ENCODE assay signal across 8 cellular contexts in the genomic region with DNA sequence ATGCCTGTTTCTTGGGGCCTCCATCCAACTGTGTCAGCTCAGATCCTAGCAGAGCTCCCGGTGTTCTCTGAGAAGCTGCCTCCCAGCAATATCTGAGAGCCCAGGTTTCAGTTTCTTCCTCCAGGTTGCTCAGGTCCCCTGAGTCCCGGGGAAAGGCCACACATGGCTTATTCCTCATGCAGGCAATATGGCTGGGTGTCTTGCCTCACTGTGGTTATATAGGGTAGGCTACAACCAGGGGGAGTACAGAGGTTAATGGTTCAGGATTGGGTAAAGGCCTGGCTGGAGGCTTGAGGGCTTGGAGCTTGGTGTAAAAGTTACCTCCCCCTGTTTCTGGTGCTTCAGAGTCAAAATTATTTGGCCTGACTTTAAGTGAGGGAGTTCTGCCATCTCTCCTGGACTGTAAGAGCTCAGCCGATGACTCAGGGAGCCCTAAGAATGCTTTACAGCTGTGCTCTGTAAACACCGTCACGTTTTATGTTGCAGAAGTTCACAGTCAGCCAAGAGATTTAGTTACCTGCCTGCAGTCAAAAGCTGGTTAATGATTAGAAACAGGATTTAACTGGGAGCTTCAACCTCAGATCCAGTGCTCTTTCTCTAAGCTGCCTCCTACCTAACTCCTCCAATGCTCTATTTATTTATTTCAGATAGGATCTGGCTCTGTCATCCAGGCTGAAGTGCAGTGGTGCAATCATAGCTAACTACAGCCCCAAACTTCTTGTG. TPM values are rescaled to one million over a fixed set of nuclear protein-coding genes. Genes with fewer than 3 reads are reported as not detected.
DNase-seq lines count a peak whose midpoint lies in the region; ATAC-seq and TF ChIP-seq lines count a peak whose summit lies in the region.

No MANE protein-coding gene starts in this region.

- DNase-seq in AG04449 (ENCODE audit: low read depth, low spot score) (peak; percentile 44), HuH-7 (ENCODE audit: low spot score) (peak; percentile 54), cardiac fibroblast (ENCODE audit: low read depth in 2 of 2) (peak; percentile 81 to 88), mucosa of gallbladder (ENCODE audit: low spot score) (peak; percentile 53), 8988T (no peak), UCSD-AML1 (lab: John Stamatoyannopoulos, UW; ENCODE audit: unreplicated experiment) (no peak)
- DNase-seq in activated CD4-positive, alpha-beta T cell treated with anti-CD3 and anti-CD28 coated beads for 1 hour: no peak

- TF ChIP-seq CTCF in AG04449 (IDR thresholded peaks at IDR 0.05; ENCODE audit: insufficient read depth, low read length, missing control alignments) (no peak), cardiac fibroblast (IDR thresholded peaks at IDR 0.05; ENCODE audit: low read depth, low read length) (no peak)

- ATAC-seq in HG03457 (IDR thresholded peaks at IDR 0.05; ENCODE audit: unreplicated experiment): no peak

- CTCF ChIA-PET in AG04449 (lab: Yijun Ruan, JAX): interaction anchor here (0.7 to 4.2 kb wide), 51 partner anchors 8 to 449 kb away, joined by 3 to 62 read pairs (median 5); partner anchors contain the start of gene UBAP2

- no peak overlapping the region for H3K4me3 ChIP-seq in AG04449 (ENCODE audit: low read depth, low read length)
- H3K4me3 ChIP-seq in cardiac fibroblast (replicated peaks in 1 of 2; ENCODE audit: low read depth in 2 of 2, low read length in 2 of 2): no peak overlapping the region

- POLR2A ChIA-PET in AG04449 (lab: Yijun Ruan, JAX): interaction anchor here (0.6 to 0.9 kb wide), 4 partner anchors 16 to 126 kb away, joined by 3 to 4 read pairs (median 4); partner anchors contain the start of gene UBAP2

RNA-seq across cellular contexts. Expression of gene UBAP2, which starts 24.3 kb away (rescaled TPM):
- total RNA-seq in mucosa of gallbladder: 34.3 TPM

RNA-seq across cellular contexts. Expression of gene DCAF12, which starts 53.5 kb away (rescaled TPM):
- total RNA-seq in mucosa of gallbladder: 33.7 TPM

Comparison
In these comparisons a context has a peak if more than half of its experiments do, and no peak if none do; other contexts are left out.
1. DNase-seq: peak in AG04449 (single experiment), HuH-7 (single experiment), cardiac fibroblast (2 of 2) and mucosa of gallbladder (single experiment); none in 8988T (single experiment), UCSD-AML1 (single experiment) and activated CD4-positive, alpha-beta T cell treated with anti-CD3 and anti-CD28 coated beads for 1 hour (single experiment).